ENCODE assay signal across 25 cellular contexts in genomic region chr3:177979684-177980083, GRCh38.
DNase-seq lines count a peak whose midpoint lies in the region; ATAC-seq, FAIRE-seq and TF ChIP-seq lines count a peak whose summit lies in the region.
"Had no signal": no experiment of that assay in that cellular context is flagged by ENCODE, and none has a peak within 500 bp of the region (broad histone marks: within the 10 kb centered on the region; RNA-seq: fewer than 3 reads in every experiment).

No MANE protein-coding gene starts in this region.

- POLR2A ChIA-PET in HEK293 (lab: Yijun Ruan, JAX) = no interaction called here
- POLR2A ChIA-PET in endothelial cell of umbilical vein (lab: Charles Lee) = no interaction called here

- H3K27ac ChIP-seq in HEK293 (ENCODE audit: extremely low read depth, low read depth, low read length) (no peak overlapping the region), endothelial cell of umbilical vein (ENCODE audit: insufficient read depth, low read depth, low read length) (no peak overlapping the region), esophagus muscularis mucosa (replicated peaks in 1 of 4) (no peak overlapping the region), coronary artery (no peak overlapping the region)
- H3K27ac ChIP-seq: SK-N-MC had no signal

- BruUV-seq in endothelial cell of umbilical vein (replicated peaks; lab: Mats Ljungman, UMichigan) = no TSS peak

- H4K20me1 ChIP-seq in endothelial cell of umbilical vein (replicated peaks; ENCODE audit: control insufficient read depth, extremely low read depth, insufficient read depth, low read length) = no peaks in the 10 kb centered on the region

- no peaks in the 10 kb centered on the region for H3K79me2 ChIP-seq in endothelial cell of umbilical vein (ENCODE audit: control insufficient read depth, insufficient read depth, low read length)

- TF ChIP-seq POLR2A in endothelial cell of umbilical vein (IDR thresholded peaks at IDR 0.05; ENCODE audit: low read depth, low read length) (no peak), esophagus muscularis mucosa (IDR thresholded peaks at IDR 0.05; ENCODE audit: low read depth) (no peak)

- no peak for TF ChIP-seq EP300 in esophagus muscularis mucosa (IDR thresholded peaks at IDR 0.05)

- H3K27me3 ChIP-seq in endothelial cell of umbilical vein (ENCODE audit: control insufficient read depth in 2 of 2, insufficient read depth in 2 of 2, low read length in 2 of 2) (no peaks in the 10 kb centered on the region), esophagus muscularis mucosa (no peaks in the 10 kb centered on the region)
- H3K27me3 ChIP-seq: BE2C had no signal

- H3K36me3 ChIP-seq in HEK293 (ENCODE audit: control insufficient read depth in 2 of 2, insufficient read depth in 1 of 2, low read length in 2 of 2) (no peaks in the 10 kb centered on the region), endothelial cell of umbilical vein (ENCODE audit: control insufficient read depth in 2 of 2, extremely low read depth in 1 of 2, insufficient read depth in 2 of 2, low read length in 2 of 2) (no peaks in the 10 kb centered on the region), esophagus muscularis mucosa (no peaks in the 10 kb centered on the region)
- H3K36me3 ChIP-seq: BE2C had no signal

- no peaks in the 10 kb centered on the region for H3K4me1 ChIP-seq in HEK293 (ENCODE audit: control insufficient read depth, insufficient read depth, low read length)
- H3K4me1 ChIP-seq in endothelial cell of umbilical vein (ENCODE audit: control insufficient read depth, extremely low read depth, insufficient read depth, low read length) = peaks cover 7% of the 10 kb centered on the region
- peaks cover 0 to 8% (median 4%) of the 10 kb centered on the region in 4 donors for H3K4me1 ChIP-seq in esophagus muscularis mucosa
- H3K4me1 ChIP-seq: Caco-2 had no signal

- H3K4me3 ChIP-seq in HEK293 (ENCODE audit: low read depth, low read length) (no peak overlapping the region), endothelial cell of umbilical vein (replicated peaks in 1 of 3; ENCODE audit: insufficient read depth in 1 of 3, low read depth in 1 of 3, low read length in 3 of 3) (no peak overlapping the region), esophagus muscularis mucosa (no peak overlapping the region), coronary artery (no peak overlapping the region)
- H3K4me3 ChIP-seq: SK-N-MC had no signal

- no peak overlapping the region for H3K9ac ChIP-seq in endothelial cell of umbilical vein (replicated peaks; ENCODE audit: extremely low read depth, insufficient read depth, low read length)

- ATAC-seq in HG03378 (IDR thresholded peaks at IDR 0.05; ENCODE audit: unreplicated experiment) = no peak
- ATAC-seq: T-cell had no signal

- dilution Hi-C loops in endothelial cell of umbilical vein (cut with MboI; ENCODE audit: extremely low pct_ligation_motif_present, low sequenced_read_pairs) = no loop called here

- H3K4me2 ChIP-seq in endothelial cell of umbilical vein (ENCODE audit: insufficient read depth, low read length) = no peak overlapping the region

- TF ChIP-seq CTCF in D721Med (IDR thresholded peaks at IDR 0.05; ENCODE audit: insufficient read depth, missing control alignments) = no peak
- TF ChIP-seq CTCF in HEK293 (tag by site-specific recombination; IDR thresholded peaks at IDR 0.05) = no peak
- TF ChIP-seq CTCF in endothelial cell of umbilical vein (IDR thresholded peaks at IDR 0.05; ENCODE audit: extremely low read depth in 1 of 2, insufficient read depth in 1 of 2, low read depth in 1 of 2, low read length in 2 of 2) = no peak
- no peak for TF ChIP-seq CTCF in esophagus muscularis mucosa (IDR thresholded peaks at IDR 0.05)
- TF ChIP-seq CTCF in coronary artery (IDR thresholded peaks at IDR 0.05) = no peak

- intact Hi-C loops in endothelial cell of umbilical vein (cut with micrococcal nuclease) (no loop called here), esophagus muscularis mucosa (cut with DNase I) (no loop called here)

- DNase-seq in D721Med (ENCODE audit: insufficient read length, low spot score) (no peak), NCI-H69 (lab: John Stamatoyannopoulos, UW) (peak; percentile 23), endothelial cell of umbilical vein (ENCODE audit: low read depth, low spot score) (peak; percentile 10), esophagus muscularis mucosa (ENCODE audit: extremely low spot score) (no peak), coronary artery (ENCODE audit: low spot score) (no peak)
- no peak for DNase-seq in stimulated activated CD4-positive, alpha-beta T cell treated with anti-CD3 and anti-CD28 coated beads, Interleukin-1b, Interleukin-23, amount 100 ng/mL, for 48 hours
- DNase-seq: BE2C; Caco-2; CD4-positive, CD25-positive, alpha-beta regulatory T cell; DMS53; HCEC 1CT; KBM-7; MV-4-11; NCI-H1930; NCI-H446 treated with DMSO at 0.1 percent for 48 hours; NCI-H748 treated with DMSO at 0.1 percent for 48 hours; NK-92 treated with Interleukin-12 subunit alpha and Interleukin-12 subunit beta, amount 100 ng/mL, for 24 hours; Right ventricle myocardium superior; T-cell had no signal

- no peaks in the 10 kb centered on the region for H3K9me1 ChIP-seq in endothelial cell of umbilical vein (replicated peaks; ENCODE audit: control insufficient read depth, extremely low read depth, insufficient read depth, low read length)

- no peak overlapping the region for H2AFZ ChIP-seq in endothelial cell of umbilical vein (ENCODE audit: low read depth, low read length)

- whole genome bisulfite sequencing in esophagus muscularis mucosa = 62% methylated on average over 1 of the region's 1 CpG

- CTCF ChIA-PET in HEK293 (lab: Yijun Ruan, JAX) (no interaction called here), endothelial cell of umbilical vein (lab: Charles Lee) (no interaction called here)

- FAIRE-seq in D721Med (lab: Jason Lieb, UNC) = peak; percentile 21
- no peak for FAIRE-seq in endothelial cell of umbilical vein (lab: Jason Lieb, UNC)
- FAIRE-seq: A204.1, GM12892, GM18507 had no signal

- H3K9me3 ChIP-seq in HEK293 (ENCODE audit: control insufficient read depth, insufficient read depth, low read depth, low read length) (no peaks in the 10 kb centered on the region), endothelial cell of umbilical vein (replicated peaks; ENCODE audit: control insufficient read depth, insufficient read depth, low read length) (no peaks in the 10 kb centered on the region), esophagus muscularis mucosa (no peaks in the 10 kb centered on the region)
- H3K9me3 ChIP-seq: BE2C, Caco-2 had no signal

TF ChIP-seq in HEK293, 187 proteins besides CTCF, POLR2A, EP300 and RAD21:
- TF ChIP-seq ATF2 (tag by site-specific recombination; IDR thresholded peaks at IDR 0.05; ENCODE audit: low read depth) = peak; percentile 63; the same call in 1 of the 2 replicates
- no peak for TF ChIP-seq ZNF350 (tag by site-specific recombination; IDR thresholded peaks at IDR 0.05)
- TF ChIP-seq OSR2 (tag by site-specific recombination; IDR thresholded peaks at IDR 0.05) = no peak
TF ChIP-seq in HEK293: peak in this region for 1.

TF ChIP-seq in endothelial cell of umbilical vein, 7 proteins besides CTCF, POLR2A, EP300 and RAD21:
- TF ChIP-seq GATA2 (IDR thresholded peaks at IDR 0.05; ENCODE audit: insufficient read depth, insufficient read length, low read depth, low read length) = peak; percentile 60
- TF ChIP-seq MYC (IDR thresholded peaks at IDR 0.05; ENCODE audit: low read depth, low read length) = no peak

Comparison
In these comparisons a context has a peak if more than half of its experiments do, and no peak if none do; other contexts are left out.
1. DNase-seq: peak in NCI-H69 (single experiment) and endothelial cell of umbilical vein (single experiment); none in D721Med (single experiment), esophagus muscularis mucosa (single experiment), stimulated activated CD4-positive, alpha-beta T cell treated with anti-CD3 and anti-CD28 coated beads, Interleukin-1b, Interleukin-23, amount 100 ng/mL, for 48 hours (single experiment) and coronary artery (single experiment).